Comparison of ENCODE assay signal across 9 cellular contexts in the genomic region with DNA sequence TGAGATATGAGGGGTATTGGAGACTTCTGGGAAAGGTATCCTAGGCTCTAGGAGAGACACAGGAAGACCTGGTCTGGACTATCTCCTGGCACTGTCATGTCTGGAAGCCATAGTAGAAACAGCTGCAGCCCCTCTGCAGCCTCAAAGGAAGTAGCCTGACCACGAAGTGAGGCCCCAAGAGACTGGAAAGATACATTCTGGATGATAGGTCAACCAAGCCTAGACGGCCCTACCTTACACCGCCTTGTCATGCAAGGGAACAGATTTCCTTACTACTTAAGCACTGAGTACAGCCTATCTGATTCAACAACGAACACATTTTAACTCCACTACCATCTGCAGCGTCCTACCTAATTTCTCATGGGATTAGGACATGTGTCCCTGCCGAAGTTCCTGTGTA. TPM values are rescaled to one million over a fixed set of nuclear protein-coding genes. Genes with fewer than 3 reads are reported as not detected.
DNase-seq lines count a peak whose midpoint lies in the region; ATAC-seq and TF ChIP-seq lines count a peak whose summit lies in the region.
"Had no signal": no experiment of that assay in that cellular context is flagged by ENCODE, and none has a peak within 500 bp of the region (broad histone marks: within the 10 kb centered on the region; RNA-seq: fewer than 3 reads in every experiment).

No MANE protein-coding gene starts in this region.

- no peak overlapping the region for H2AFZ ChIP-seq in MM.1S (ENCODE audit: low read length)

- H3K79me2 ChIP-seq in MM.1S (ENCODE audit: low read length): no peaks in the 10 kb centered on the region

- DNase-seq in Caco-2 (no peak), HL-60 (ENCODE audit: low read depth in 1 of 2, low spot score in 1 of 2) (peak; percentile 28 to 46), choroid plexus epithelial cell (ENCODE audit: low read depth) (peak; percentile 29), psoas muscle (peak in 1 of 2 donors; percentile 3), MM.1S (no peak), mesenteric fat pad (ENCODE audit: low spot score) (no peak), GM03348 (ENCODE audit: low spot score) (no peak)

- H3K27me3 Mint-ChIP-seq in Caco-2 (ENCODE audit: insufficient read depth, unreplicated experiment): no peaks in the 10 kb centered on the region

- peaks cover 48% of the 10 kb centered on the region for H3K36me3 Mint-ChIP-seq in Caco-2 (ENCODE audit: insufficient read depth, unreplicated experiment)

- H3K27me3 ChIP-seq in Caco-2 (replicated peaks; ENCODE audit: control insufficient read depth, insufficient read depth, low read length) (no peaks in the 10 kb centered on the region), HL-60 (ENCODE audit: insufficient read depth, poor library complexity, severe bottlenecking) (no peaks in the 10 kb centered on the region), psoas muscle (ENCODE audit: insufficient read depth in 3 of 3, low read length in 2 of 3) (no peaks in the 10 kb centered on the region), MM.1S (replicated peaks; ENCODE audit: insufficient read depth, low read length) (no peaks in the 10 kb centered on the region)

- no peaks in the 10 kb centered on the region for H3K36me3 ChIP-seq in Caco-2 (ENCODE audit: control insufficient read depth, insufficient read depth, low read length)
- H3K36me3 ChIP-seq in psoas muscle (ENCODE audit: insufficient read depth in 1 of 2, low read depth in 1 of 2): peaks cover 10 to 71% of the 10 kb centered on the region in 2 donors
- H3K36me3 ChIP-seq in MM.1S (replicated peaks; ENCODE audit: insufficient read depth, low read length): no peaks in the 10 kb centered on the region; the same call in 1 of the 2 replicates

- TF ChIP-seq CTCF in Caco-2 (IDR thresholded peaks at IDR 0.05; ENCODE audit: insufficient read depth in 1 of 2, low read depth in 1 of 2, low read length in 1 of 2, severe bottlenecking in 1 of 2, unreplicated experiment in 1 of 2) (no peak), HL-60 (IDR thresholded peaks at IDR 0.05; ENCODE audit: insufficient read depth, low read length) (no peak), choroid plexus epithelial cell (conservative IDR thresholded peaks at IDR 0.05; ENCODE audit: low read depth, low read length) (no peak), psoas muscle (IDR thresholded peaks at IDR 0.05) (no peak), MM.1S (IDR thresholded peaks at IDR 0.05; ENCODE audit: low read length) (no peak)

- no peaks in the 10 kb centered on the region for H3K9me3 Mint-ChIP-seq in Caco-2 (ENCODE audit: unreplicated experiment)

- no peak overlapping the region for H3K4me3 Mint-ChIP-seq in Caco-2 (ENCODE audit: unreplicated experiment)

- no peaks in the 10 kb centered on the region for H3F3A ChIP-seq in MM.1S (ENCODE audit: insufficient read depth, low read length)

- H4K20me1 ChIP-seq in MM.1S (ENCODE audit: insufficient read depth, low read length): no peaks in the 10 kb centered on the region

- H3K4me1 ChIP-seq in Caco-2 (peaks cover 37% of the 10 kb centered on the region), psoas muscle (peaks cover 55% of the 10 kb centered on the region), MM.1S (ENCODE audit: low read length) (no peaks in the 10 kb centered on the region)

- H3K4me3 ChIP-seq in Caco-2 (ENCODE audit: low read depth, low read length) (no peak overlapping the region), HL-60 (replicated peaks; ENCODE audit: insufficient read depth, low read length) (no peak overlapping the region), choroid plexus epithelial cell (ENCODE audit: low read depth, low read length) (no peak overlapping the region), psoas muscle (peak overlapping the region; percentile 51), MM.1S (ENCODE audit: low read length) (no peak overlapping the region)
- H3K4me3 ChIP-seq: lung had no signal

- H3K4me1 Mint-ChIP-seq in Caco-2 (ENCODE audit: low read depth, unreplicated experiment): peaks cover 8% of the 10 kb centered on the region

- H3K4me2 ChIP-seq in MM.1S (ENCODE audit: low read depth, low read length): no peak overlapping the region

- ATAC-seq in psoas muscle: peak in 3 of 4 donors; percentile 16 to 28 (median 26)
- no peak for ATAC-seq in HG03469 (IDR thresholded peaks at IDR 0.05; ENCODE audit: unreplicated experiment)

- intact Hi-C loops in Caco-2 (cut with micrococcal nuclease; ENCODE audit: unreplicated experiment) (no loop called here), psoas muscle (cut with DNase I) (no loop called here)

- WGBS in psoas muscle, 3 donors: 31 to 60% (median 31%) methylated on average over 6 of the region's 6 CpGs

- H3K9me3 ChIP-seq in Caco-2 (no peaks in the 10 kb centered on the region), psoas muscle (no peaks in the 10 kb centered on the region), MM.1S (replicated peaks; ENCODE audit: insufficient read depth, low read length) (no peaks in the 10 kb centered on the region)

- no peaks in the 10 kb centered on the region for H3K9me2 ChIP-seq in MM.1S (replicated peaks; ENCODE audit: insufficient read depth, low read length)

- POLR2A ChIA-PET in Caco-2 (lab: Charles Lee): no interaction called here

- CTCF ChIA-PET in Caco-2 (lab: Charles Lee): no interaction called here

- H3K27ac ChIP-seq in HL-60 (replicated peaks): peak overlapping the region; percentile 48
- H3K27ac ChIP-seq in psoas muscle: peak overlapping the region; percentile 95
- H3K27ac ChIP-seq in MM.1S (ENCODE audit: low read length): no peak overlapping the region

- no peak overlapping the region for H3K9ac ChIP-seq in MM.1S (ENCODE audit: low read length)

- BruUV-seq in Caco-2 (replicated peaks; lab: Mats Ljungman, UMichigan): no TSS peak

- H3K27ac Mint-ChIP-seq in Caco-2 (ENCODE audit: unreplicated experiment): peak overlapping the region; percentile 83

RNA-seq across cellular contexts. Expression of a gene that starts 31.1 kb away (rescaled TPM):
- 147 and 148 TPM in 2 replicates for total RNA-seq in Caco-2 (2022)
- 100 to 1,000 TPM; 247 to 422 (median 337) TPM for total RNA-seq in psoas muscle
- polyA plus RNA-seq in psoas muscle: 100 to 1,000 TPM; 411 to 533 (median 483) TPM
- 81.1 TPM for total RNA-seq in mesenteric fat pad

RNA-seq across cellular contexts. Expression of a gene that starts 31.5 kb away (rescaled TPM):
- total RNA-seq in Caco-2 (2022) (13.0 and 19.7 TPM in 2 replicates), psoas muscle (10 to 100 TPM; 12.1 to 32.0 (median 21.8) TPM), mesenteric fat pad (17.8 TPM)
- polyA plus RNA-seq in psoas muscle: 10 to 100 TPM; 27.6 to 46.1 (median 38.0) TPM

RNA-seq across cellular contexts. Expression of a gene that starts 39.8 kb away (rescaled TPM):
- total RNA-seq in Caco-2 (2022) (61.4 and 68.8 TPM in 2 replicates), psoas muscle (10 to 100 TPM; 47.1 to 58.6 (median 54.6) TPM), mesenteric fat pad (73.9 TPM)
- 10 to 100 TPM; 45.7 to 46.7 (median 45.7) TPM for polyA plus RNA-seq in psoas muscle

Comparison
In these comparisons a context has a peak if more than half of its experiments do, and no peak if none do; other contexts are left out.
1. DNase-seq: peak in HL-60 (2 of 2) and choroid plexus epithelial cell (single experiment); none in Caco-2 (0 of 2), MM.1S (single experiment), mesenteric fat pad (single experiment) and GM03348 (single experiment).